Comparison of ENCODE assay signal across 12 cellular contexts in the genomic region with DNA sequence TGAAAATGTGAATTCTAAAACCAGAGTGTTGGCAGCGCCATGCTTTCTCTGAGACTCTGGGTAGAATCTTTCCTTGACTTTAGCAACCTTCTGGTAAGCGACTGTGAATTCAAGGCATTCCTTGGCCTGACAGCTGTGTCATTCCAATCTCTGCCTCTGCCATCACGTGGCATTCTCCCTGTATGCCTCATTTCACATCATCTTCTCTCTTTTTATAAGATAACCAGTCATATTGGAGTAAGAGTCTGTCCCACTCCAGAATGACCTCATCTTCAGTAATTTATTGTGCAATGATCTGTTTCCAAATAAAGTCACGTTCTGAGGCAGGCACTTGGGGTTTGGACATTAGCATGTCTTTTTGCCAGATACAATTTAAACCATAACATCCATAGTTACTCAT.
A peak's percentile ranks its signal among the peaks of the same experiment; 100 is the strongest.
DNase-seq lines count a peak whose midpoint lies in the region; ATAC-seq, FAIRE-seq and TF ChIP-seq lines count a peak whose summit lies in the region.
"Had no signal": no experiment of that assay in that cellular context is flagged by ENCODE, and none has a peak within 500 bp of the region (broad histone marks: within the 10 kb centered on the region; RNA-seq: fewer than 3 reads in every experiment).

No MANE protein-coding gene starts in this region.

- H3K4me3 ChIP-seq in right cardiac atrium (ENCODE audit: low read length) (no peak overlapping the region), astrocyte of the spinal cord (ENCODE audit: low read depth, low read length) (no peak overlapping the region)
- H3K4me3 ChIP-seq: esophagus squamous epithelium had no signal

- WGBS in right cardiac atrium, result 49% methylated on average over 4 of the region's 4 CpGs

- no peaks in the 10 kb centered on the region for H3K9me3 Mint-ChIP-seq in osteocyte (ENCODE audit: unreplicated experiment)

- no peaks in the 10 kb centered on the region for H3K27me3 Mint-ChIP-seq in osteocyte (ENCODE audit: unreplicated experiment)
- H3K27me3 Mint-ChIP-seq: activated naive CD4-positive, alpha-beta T cell treated with anti-CD3 and anti-CD28 coated beads, Interleukin-2, amount 10 ng/mL, durations not matched to agents 7 days and 5 days had no signal

- H3K4me3 Mint-ChIP-seq in osteocyte (ENCODE audit: unreplicated experiment), result no peak overlapping the region
- H3K4me3 Mint-ChIP-seq: activated naive CD4-positive, alpha-beta T cell treated with anti-CD3 and anti-CD28 coated beads, Interleukin-2, amount 10 ng/mL, durations not matched to agents 7 days and 5 days had no signal

- peaks cover 16% of the 10 kb centered on the region for H3K4me1 Mint-ChIP-seq in osteocyte (ENCODE audit: unreplicated experiment)
- H3K4me1 Mint-ChIP-seq: activated naive CD4-positive, alpha-beta T cell treated with anti-CD3 and anti-CD28 coated beads, Interleukin-2, amount 10 ng/mL, durations not matched to agents 7 days and 5 days had no signal

- intact Hi-C loops in right cardiac atrium (cut with DNase I) (no loop called here), left ventricle myocardium superior (cut with micrococcal nuclease) (no loop called here)

- FAIRE-seq in GM12892 (lab: Jason Lieb, UNC), result no peak
- FAIRE-seq: A204.1 had no signal

- H3K27ac Mint-ChIP-seq in osteocyte (ENCODE audit: unreplicated experiment), result no peak overlapping the region
- H3K27ac Mint-ChIP-seq: activated naive CD4-positive, alpha-beta T cell treated with anti-CD3 and anti-CD28 coated beads, Interleukin-2, amount 10 ng/mL, durations not matched to agents 7 days and 5 days had no signal

- no peak for TF ChIP-seq POLR2A in GM12892 (IDR thresholded peaks at IDR 0.05; ENCODE audit: low read depth, low read length)

- peak; percentile 16 to 57 for ATAC-seq in right cardiac atrium
- ATAC-seq in left ventricle myocardium superior, result no peak
- ATAC-seq in HG03432 (IDR thresholded peaks at IDR 0.05; ENCODE audit: unreplicated experiment), result no peak
- no peak for ATAC-seq in HG03565 (IDR thresholded peaks at IDR 0.05; ENCODE audit: unreplicated experiment)

- no peaks in the 10 kb centered on the region for H3K9me3 ChIP-seq in right cardiac atrium (ENCODE audit: control insufficient read depth, low read length)
- H3K9me3 ChIP-seq: esophagus squamous epithelium had no signal

- no peak overlapping the region for H3K27ac ChIP-seq in right cardiac atrium (ENCODE audit: low read length)

- DNase-seq in right cardiac atrium (no peak), left ventricle myocardium superior (no peak), astrocyte of the spinal cord (ENCODE audit: low read depth, low spot score) (peak; percentile 83), kidney glomerular epithelial cell (lab: John Stamatoyannopoulos, UW) (peak; percentile 74), osteocyte (ENCODE audit: extremely low spot score, unreplicated experiment) (no peak), GM12892 (ENCODE audit: insufficient read length) (no peak)
- DNase-seq: activated CD4-positive, CD25-positive, alpha-beta regulatory T cell; activated naive CD4-positive, alpha-beta T cell treated with anti-CD3 and anti-CD28 coated beads, Interleukin-2, amount 10 ng/mL, durations not matched to agents 7 days and 5 days; esophagus squamous epithelium had no signal

- H3K27me3 ChIP-seq in right cardiac atrium (ENCODE audit: control insufficient read depth, insufficient read depth), result no peaks in the 10 kb centered on the region
- H3K27me3 ChIP-seq: esophagus squamous epithelium had no signal

- in situ Hi-C loops in astrocyte of the spinal cord (cut with HindIII; ENCODE audit: low sequenced_read_pairs), result no loop called here

- no peaks in the 10 kb centered on the region for H3K36me3 Mint-ChIP-seq in osteocyte (ENCODE audit: unreplicated experiment)
- H3K36me3 Mint-ChIP-seq: activated naive CD4-positive, alpha-beta T cell treated with anti-CD3 and anti-CD28 coated beads, Interleukin-2, amount 10 ng/mL, durations not matched to agents 7 days and 5 days had no signal

- TF ChIP-seq CTCF in astrocyte of the spinal cord (IDR thresholded peaks at IDR 0.05; ENCODE audit: low read depth, low read length), result no peak
- TF ChIP-seq CTCF in osteocyte (IDR thresholded peaks at IDR 0.05), result no peak

- no peaks in the 10 kb centered on the region for H3K4me1 ChIP-seq in right cardiac atrium (ENCODE audit: control insufficient read depth, insufficient read depth, low read length)
- H3K4me1 ChIP-seq: esophagus squamous epithelium had no signal

Comparison
In these comparisons a context has a peak if more than half of its experiments do, and no peak if none do; other contexts are left out.
1. ATAC-seq: peak in right cardiac atrium (2 of 2); none in left ventricle myocardium superior (single experiment), HG03432 (single experiment) and HG03565 (single experiment).
2. DNase-seq: peak in astrocyte of the spinal cord (single experiment) and kidney glomerular epithelial cell (single experiment); none in right cardiac atrium (0 of 3), left ventricle myocardium superior (single experiment), osteocyte (single experiment) and GM12892 (single experiment).